In the genomic region with DNA sequence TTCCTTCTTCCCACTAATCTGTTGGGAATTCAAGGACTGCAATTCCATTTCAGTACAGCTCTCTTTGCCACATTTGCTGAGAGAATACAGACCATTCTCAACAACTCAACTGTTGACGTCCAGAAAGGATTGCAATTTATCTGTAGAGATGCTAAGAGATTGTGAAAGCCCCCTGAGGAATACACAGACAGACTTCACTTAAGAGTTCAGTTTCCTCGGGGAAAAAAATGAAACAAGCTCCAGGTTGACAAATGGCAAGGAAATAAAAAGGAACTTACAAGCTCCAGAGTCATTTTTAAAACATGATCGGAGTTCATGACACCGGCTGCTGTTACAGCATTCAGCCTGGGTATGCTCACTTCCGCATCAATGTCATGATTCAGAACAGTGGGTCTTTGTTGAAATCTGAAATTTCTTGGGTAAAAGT, we compare ENCODE assay signal across 1 cellular context.
TF ChIP-seq lines count a peak whose summit lies in the region.

No MANE protein-coding gene starts in this region.

TF ChIP-seq in SK-N-SH, 30 proteins besides CTCF, POLR2A, EP300 and RAD21 (continued from another document):
- TF ChIP-seq, protein P1, sequence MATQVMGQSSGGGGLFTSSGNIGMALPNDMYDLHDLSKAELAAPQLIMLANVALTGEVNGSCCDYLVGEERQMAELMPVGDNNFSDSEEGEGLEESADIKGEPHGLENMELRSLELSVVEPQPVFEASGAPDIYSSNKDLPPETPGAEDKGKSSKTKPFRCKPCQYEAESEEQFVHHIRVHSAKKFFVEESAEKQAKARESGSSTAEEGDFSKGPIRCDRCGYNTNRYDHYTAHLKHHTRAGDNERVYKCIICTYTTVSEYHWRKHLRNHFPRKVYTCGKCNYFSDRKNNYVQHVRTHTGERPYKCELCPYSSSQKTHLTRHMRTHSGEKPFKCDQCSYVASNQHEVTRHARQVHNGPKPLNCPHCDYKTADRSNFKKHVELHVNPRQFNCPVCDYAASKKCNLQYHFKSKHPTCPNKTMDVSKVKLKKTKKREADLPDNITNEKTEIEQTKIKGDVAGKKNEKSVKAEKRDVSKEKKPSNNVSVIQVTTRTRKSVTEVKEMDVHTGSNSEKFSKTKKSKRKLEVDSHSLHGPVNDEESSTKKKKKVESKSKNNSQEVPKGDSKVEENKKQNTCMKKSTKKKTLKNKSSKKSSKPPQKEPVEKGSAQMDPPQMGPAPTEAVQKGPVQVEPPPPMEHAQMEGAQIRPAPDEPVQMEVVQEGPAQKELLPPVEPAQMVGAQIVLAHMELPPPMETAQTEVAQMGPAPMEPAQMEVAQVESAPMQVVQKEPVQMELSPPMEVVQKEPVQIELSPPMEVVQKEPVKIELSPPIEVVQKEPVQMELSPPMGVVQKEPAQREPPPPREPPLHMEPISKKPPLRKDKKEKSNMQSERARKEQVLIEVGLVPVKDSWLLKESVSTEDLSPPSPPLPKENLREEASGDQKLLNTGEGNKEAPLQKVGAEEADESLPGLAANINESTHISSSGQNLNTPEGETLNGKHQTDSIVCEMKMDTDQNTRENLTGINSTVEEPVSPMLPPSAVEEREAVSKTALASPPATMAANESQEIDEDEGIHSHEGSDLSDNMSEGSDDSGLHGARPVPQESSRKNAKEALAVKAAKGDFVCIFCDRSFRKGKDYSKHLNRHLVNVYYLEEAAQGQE (IDR thresholded peaks at IDR 0.05; ENCODE audit: low read depth, low read length) = no peak
- TF ChIP-seq CHD2 (IDR thresholded peaks at IDR 0.05; ENCODE audit: low read length, partially characterized antibody) = no peak
- no peak for TF ChIP-seq SIN3A (IDR thresholded peaks at IDR 0.05; ENCODE audit: borderline replicate concordance, low read depth, low read length)
- no peak for TF ChIP-seq TCF12 (IDR thresholded peaks at IDR 0.05)
- TF ChIP-seq, protein P2, sequence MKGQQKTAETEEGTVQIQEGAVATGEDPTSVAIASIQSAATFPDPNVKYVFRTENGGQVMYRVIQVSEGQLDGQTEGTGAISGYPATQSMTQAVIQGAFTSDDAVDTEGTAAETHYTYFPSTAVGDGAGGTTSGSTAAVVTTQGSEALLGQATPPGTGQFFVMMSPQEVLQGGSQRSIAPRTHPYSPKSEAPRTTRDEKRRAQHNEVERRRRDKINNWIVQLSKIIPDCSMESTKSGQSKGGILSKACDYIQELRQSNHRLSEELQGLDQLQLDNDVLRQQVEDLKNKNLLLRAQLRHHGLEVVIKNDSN (IDR thresholded peaks at IDR 0.05; ENCODE audit: borderline replicate concordance, low read depth) = no peak
- no peak for TF ChIP-seq EZH2phosphoT487 (IDR thresholded peaks at IDR 0.05; ENCODE audit: borderline replicate concordance, low read depth)
- TF ChIP-seq RFX5 (IDR thresholded peaks at IDR 0.05; ENCODE audit: low read length) = no peak
